Comparison of ENCODE assay signal across 1 cellular context in genomic region chr3:38651153-38651789, GRCh38.
A peak's percentile ranks its signal among the peaks of the same experiment; 100 is the strongest.
TF ChIP-seq lines count a peak whose summit lies in the region.

No MANE protein-coding gene starts in this region.

TF ChIP-seq in K562, 482 proteins besides CTCF, POLR2A, EP300 and RAD21 (continued from another document and continues in another):
- no peak for TF ChIP-seq FOXP4 (CRISPR knock-in tag; IDR thresholded peaks at IDR 0.05; ENCODE audit: borderline replicate concordance)
- TF ChIP-seq SMARCA4 (IDR thresholded peaks at IDR 0.05), result no peak
- no peak for TF ChIP-seq ZNF12 (CRISPR knock-in tag; IDR thresholded peaks at IDR 0.05)
- TF ChIP-seq HMG20A (CRISPR knock-in tag; conservative IDR thresholded peaks at IDR 0.05), result no peak
- no peak for TF ChIP-seq BDP1 (IDR thresholded peaks at IDR 0.05; ENCODE audit: insufficient read depth, insufficient read length)
- TF ChIP-seq ZNF253 (CRISPR knock-in tag; conservative IDR thresholded peaks at IDR 0.05), result no peak
- no peak for TF ChIP-seq PKNOX1 (IDR thresholded peaks at IDR 0.05)
- TF ChIP-seq TFAM (CRISPR knock-in tag; conservative IDR thresholded peaks at IDR 0.05), result no peak
- TF ChIP-seq TBL1XR1 (IDR thresholded peaks at IDR 0.05; ENCODE audit: low read length in 2 of 2), result no peak
- TF ChIP-seq ZFP30 (CRISPR knock-in tag; IDR thresholded peaks at IDR 0.05; ENCODE audit: borderline replicate concordance), result no peak
- no peak for TF ChIP-seq ZKSCAN3 (CRISPR knock-in tag; IDR thresholded peaks at IDR 0.05)
- TF ChIP-seq DEAF1 (CRISPR knock-in tag; IDR thresholded peaks at IDR 0.05), result peak; percentile 37; the same call in 1 of the 2 replicates
- TF ChIP-seq CREM (IDR thresholded peaks at IDR 0.05; ENCODE audit: low read depth), result peak; percentile 75
- no peak for TF ChIP-seq HNRNPK (IDR thresholded peaks at IDR 0.05; ENCODE audit: low read depth, low read length, poor library complexity, severe bottlenecking)
- TF ChIP-seq ZBTB49 (CRISPR knock-in tag; IDR thresholded peaks at IDR 0.05; ENCODE audit: borderline replicate concordance), result no peak
- no peak for TF ChIP-seq NONO (IDR thresholded peaks at IDR 0.05; ENCODE audit: low read depth in 2 of 2, low read length in 1 of 2)
- TF ChIP-seq GABPB1 (CRISPR knock-in tag; IDR thresholded peaks at IDR 0.05), result no peak
- TF ChIP-seq FOSL1 (tag; conservative IDR thresholded peaks at IDR 0.05), result no peak
- TF ChIP-seq ELK3 (CRISPR knock-in tag; IDR thresholded peaks at IDR 0.05), result no peak
- no peak for TF ChIP-seq HMGXB4 (CRISPR knock-in tag; IDR thresholded peaks at IDR 0.05)
- no peak for TF ChIP-seq ZNF354B (CRISPR knock-in tag; IDR thresholded peaks at IDR 0.05)
- TF ChIP-seq ILK (tag; IDR thresholded peaks at IDR 0.05; ENCODE audit: borderline replicate concordance, low read depth), result no peak
- TF ChIP-seq HOXB6 (CRISPR knock-in tag; IDR thresholded peaks at IDR 0.05; ENCODE audit: borderline replicate concordance), result no peak
- TF ChIP-seq ZBTB2 (IDR thresholded peaks at IDR 0.05), result no peak
- no peak for TF ChIP-seq C11orf30 (IDR thresholded peaks at IDR 0.05; ENCODE audit: low read depth)
- no peak for TF ChIP-seq POLR3A (IDR thresholded peaks at IDR 0.05; ENCODE audit: borderline replicate concordance, extremely low read depth, insufficient read depth, insufficient read length)
- TF ChIP-seq MBD2 (IDR thresholded peaks at IDR 0.05; ENCODE audit: borderline replicate concordance, low read depth), result no peak
- TF ChIP-seq ZBTB8A (IDR thresholded peaks at IDR 0.05; ENCODE audit: partially characterized antibody), result no peak
- TF ChIP-seq NCOA4 (IDR thresholded peaks at IDR 0.05; ENCODE audit: partially characterized antibody), result no peak
- no peak for TF ChIP-seq ZBTB9 (CRISPR knock-in tag; IDR thresholded peaks at IDR 0.05)
- TF ChIP-seq GATAD2A (IDR thresholded peaks at IDR 0.05), result no peak
- TF ChIP-seq CBX3 (IDR thresholded peaks at IDR 0.05; ENCODE audit: borderline replicate concordance in 1 of 2, low read length in 2 of 2), result peak in 1 of 2 experiments; percentile 97; a peak in 2 of 3 replicates
- TF ChIP-seq HNRNPLL (IDR thresholded peaks at IDR 0.05; ENCODE audit: low read depth, low read length, poor library complexity, severe bottlenecking), result no peak
- TF ChIP-seq MCM3 (IDR thresholded peaks at IDR 0.05), result no peak
- 0 out of 2 replicates have a peak, but pooled peaks have one; percentile 16 for TF ChIP-seq TOE1 (IDR thresholded peaks at IDR 0.05; ENCODE audit: borderline replicate concordance)
- no peak for TF ChIP-seq TOE1 (CRISPR knock-in tag; IDR thresholded peaks at IDR 0.05; ENCODE audit: borderline replicate concordance, low read depth)
- no peak for TF ChIP-seq ZNF609 (CRISPR knock-in tag; IDR thresholded peaks at IDR 0.05; ENCODE audit: borderline replicate concordance)
- TF ChIP-seq ZKSCAN1 (IDR thresholded peaks at IDR 0.05; ENCODE audit: low read depth, low read length), result no peak
- no peak for TF ChIP-seq SRSF9 (IDR thresholded peaks at IDR 0.05; ENCODE audit: borderline replicate concordance, low read depth, low read length)
- TF ChIP-seq E4F1 (CRISPR knock-in tag; IDR thresholded peaks at IDR 0.05; ENCODE audit: borderline replicate concordance), result no peak
- no peak for TF ChIP-seq ZNF408 (CRISPR knock-in tag; IDR thresholded peaks at IDR 0.05; ENCODE audit: low read depth)
- TF ChIP-seq POLR2AphosphoS2 (IDR thresholded peaks at IDR 0.05; ENCODE audit: low read length), result no peak
